In the genomic region with DNA sequence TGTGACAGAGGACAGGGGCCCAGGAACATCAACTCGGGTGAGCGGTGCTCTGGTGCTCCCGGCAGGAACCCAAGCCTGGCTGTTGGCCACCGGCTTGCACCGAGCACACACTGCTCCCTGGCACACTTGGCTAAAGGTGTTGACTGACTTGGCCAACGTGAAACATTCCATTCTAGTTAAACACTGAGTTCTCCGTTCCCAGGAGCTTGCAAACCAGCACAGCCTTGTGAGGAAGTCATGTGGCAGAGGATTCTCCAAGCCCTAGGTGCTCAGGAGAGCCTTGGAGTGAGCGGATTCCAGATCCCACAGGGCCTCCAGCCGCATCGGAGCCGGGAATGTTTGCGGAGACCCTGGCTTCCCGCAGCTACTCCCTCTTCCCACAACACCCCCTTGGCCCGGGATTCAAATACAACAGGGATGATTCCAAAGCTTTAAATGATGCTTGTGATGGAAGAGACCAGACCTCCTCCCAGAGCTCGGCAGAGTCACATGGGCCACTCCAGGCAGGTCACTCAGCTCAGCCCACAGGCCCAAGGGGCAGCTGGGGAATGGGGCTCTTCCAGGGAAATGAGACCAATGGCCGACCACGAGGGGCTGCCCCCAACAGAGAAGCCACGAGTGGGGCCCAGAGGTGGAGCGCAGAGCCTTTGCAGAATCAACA, we compare ENCODE assay signal across 13 cellular contexts. TPM values are rescaled to one million over a fixed set of nuclear protein-coding genes. Genes with fewer than 3 reads are reported as not detected.
DNase-seq lines count a peak whose midpoint lies in the region; ATAC-seq and TF ChIP-seq lines count a peak whose summit lies in the region.
"Had no signal": no experiment of that assay in that cellular context is flagged by ENCODE, and none has a peak within 500 bp of the region (broad histone marks: within the 10 kb centered on the region; RNA-seq: fewer than 3 reads in every experiment).

No MANE protein-coding gene starts in this region.

- ATAC-seq in lung (ENCODE audit: insufficient read depth, low FRiP score) = peak; percentile 75
- no peak for ATAC-seq in GM21360 (IDR thresholded peaks at IDR 0.05; ENCODE audit: unreplicated experiment)
- no peak for ATAC-seq in GM18867 (IDR thresholded peaks at IDR 0.05; ENCODE audit: unreplicated experiment)

- H3K27me3 ChIP-seq in endodermal cell (ENCODE audit: control insufficient read depth, insufficient read depth, low read length, poor library complexity, severe bottlenecking) (no peaks in the 10 kb centered on the region), lung (ENCODE audit: control insufficient read depth, insufficient read depth) (no peaks in the 10 kb centered on the region)

- H3K36me3 ChIP-seq in endodermal cell (ENCODE audit: control insufficient read depth, insufficient read depth, low read length) (no peaks in the 10 kb centered on the region), lung (ENCODE audit: control insufficient read depth in 2 of 2, insufficient read depth in 2 of 2, low read length in 2 of 2) (peaks cover 0 to 12% of the 10 kb centered on the region in 2 donors)

- peaks cover 5% of the 10 kb centered on the region for H3K4me1 Mint-ChIP-seq in endodermal cell
- H3K4me1 Mint-ChIP-seq: activated naive CD8-positive, alpha-beta T cell treated with anti-CD3 and anti-CD28 coated beads for 36 hours had no signal

- peak; percentile 32 for DNase-seq in DMS79 treated with DMSO at 0.1 percent for 48 hours (lab: John Stamatoyannopoulos, UW)
- no peak for DNase-seq in DMS79 (lab: John Stamatoyannopoulos, UW)
- DNase-seq in endodermal cell = peak; percentile 75
- DNase-seq in lung (ENCODE audit: low spot score) = peak; percentile 79
- peak; percentile 78 for DNase-seq in ureter (ENCODE audit: low spot score)
- DNase-seq in OCI-M2 (lab: John Stamatoyannopoulos, UW; ENCODE audit: unreplicated experiment) = no peak
- DNase-seq: activated naive CD8-positive, alpha-beta T cell treated with anti-CD3 and anti-CD28 coated beads for 36 hours; NCI-H1092 had no signal

- H3K4me3 Mint-ChIP-seq in endodermal cell = no peak overlapping the region
- H3K4me3 Mint-ChIP-seq: activated naive CD8-positive, alpha-beta T cell treated with anti-CD3 and anti-CD28 coated beads for 36 hours; mesothelial cell of epicardium had no signal

- H3K27me3 Mint-ChIP-seq in endodermal cell (ENCODE audit: insufficient read depth) = no peaks in the 10 kb centered on the region
- H3K27me3 Mint-ChIP-seq: activated naive CD8-positive, alpha-beta T cell treated with anti-CD3 and anti-CD28 coated beads for 36 hours had no signal

- H3K4me1 ChIP-seq in endodermal cell (ENCODE audit: control insufficient read depth, insufficient read depth, low read length) = peaks cover 3% of the 10 kb centered on the region
- H3K4me1 ChIP-seq in lung (ENCODE audit: control insufficient read depth in 2 of 2, insufficient read depth in 2 of 2, low read length in 2 of 2) = peaks cover 5 to 8% of the 10 kb centered on the region in 2 donors

- WGBS in endodermal cell (ENCODE audit: insufficient coverage in 1 of 2, insufficient read length in 1 of 2), 2 experiments = 90 to 92% methylated on average over 15 to 19 of the region's 19 CpGs
- 70 to 86% methylated on average over 19 of the region's 19 CpGs for WGBS in lung, 2 donors

- peaks cover 5% of the 10 kb centered on the region for H3K36me3 Mint-ChIP-seq in endodermal cell (ENCODE audit: low read depth)
- H3K36me3 Mint-ChIP-seq: mesothelial cell of epicardium had no signal

- no peak overlapping the region for H3K9ac ChIP-seq in endodermal cell (ENCODE audit: extremely low read depth, low read length, poor library complexity, severe bottlenecking)

- TF ChIP-seq CTCF in endodermal cell (conservative IDR thresholded peaks at IDR 0.05) (no peak), lung (IDR thresholded peaks at IDR 0.05; ENCODE audit: control extremely low read depth, extremely low read depth) (no peak)

- H3K9me3 ChIP-seq in endodermal cell (ENCODE audit: control insufficient read depth, low read length) (no peaks in the 10 kb centered on the region), lung (ENCODE audit: control insufficient read depth in 2 of 2, insufficient read depth in 1 of 2, low read length in 1 of 2) (no peaks in the 10 kb centered on the region)

- H3K4me3 ChIP-seq in endodermal cell (ENCODE audit: low read length) (no peak overlapping the region), lung (no peak overlapping the region)

- H3K27ac ChIP-seq in endodermal cell (ENCODE audit: low read depth, low read length) = no peak overlapping the region
- H3K27ac ChIP-seq in lung (ENCODE audit: low read depth in 1 of 2, low read length in 1 of 2) = peak overlapping the region; percentile 47 to 84
- H3K27ac ChIP-seq: 22Rv1 had no signal

- H3K9me3 Mint-ChIP-seq in endodermal cell = no peaks in the 10 kb centered on the region
- H3K9me3 Mint-ChIP-seq: activated naive CD8-positive, alpha-beta T cell treated with anti-CD3 and anti-CD28 coated beads for 36 hours; mesothelial cell of epicardium had no signal

- peak overlapping the region; percentile 81 for H3K27ac Mint-ChIP-seq in endodermal cell
- H3K27ac Mint-ChIP-seq: activated naive CD8-positive, alpha-beta T cell treated with anti-CD3 and anti-CD28 coated beads for 36 hours; mesothelial cell of epicardium had no signal

RNA-seq across cellular contexts. Expression of a gene that starts 2.9 kb away (rescaled TPM):
- total RNA-seq in endodermal cell (under 1 TPM; 0.20 to 0.27 TPM), lung (10 to 100 TPM in 1 of 2 donors, 1 to 10 TPM in 1; 1.1 to 11.3 TPM), ureter (7.5 TPM)
- 0.14 TPM for polyA plus RNA-seq in endodermal cell (2013, experiment 1 of 2)
- 0.25 TPM for polyA plus RNA-seq in endodermal cell (2013, experiment 2 of 2)
- 10 to 100 TPM in 1 of 2 donors, 1 to 10 TPM in 1; 2.7 to 10.1 TPM for polyA plus RNA-seq in lung
- total RNA-seq: H4 had no signal

Comparison
In these comparisons a context has a peak if more than half of its experiments do, and no peak if none do; other contexts are left out.
1. DNase-seq: peak in DMS79 treated with DMSO at 0.1 percent for 48 hours (single experiment), endodermal cell (single experiment), lung (single experiment) and ureter (single experiment); none in DMS79 (single experiment) and OCI-M2 (single experiment).